In the genomic region with DNA sequence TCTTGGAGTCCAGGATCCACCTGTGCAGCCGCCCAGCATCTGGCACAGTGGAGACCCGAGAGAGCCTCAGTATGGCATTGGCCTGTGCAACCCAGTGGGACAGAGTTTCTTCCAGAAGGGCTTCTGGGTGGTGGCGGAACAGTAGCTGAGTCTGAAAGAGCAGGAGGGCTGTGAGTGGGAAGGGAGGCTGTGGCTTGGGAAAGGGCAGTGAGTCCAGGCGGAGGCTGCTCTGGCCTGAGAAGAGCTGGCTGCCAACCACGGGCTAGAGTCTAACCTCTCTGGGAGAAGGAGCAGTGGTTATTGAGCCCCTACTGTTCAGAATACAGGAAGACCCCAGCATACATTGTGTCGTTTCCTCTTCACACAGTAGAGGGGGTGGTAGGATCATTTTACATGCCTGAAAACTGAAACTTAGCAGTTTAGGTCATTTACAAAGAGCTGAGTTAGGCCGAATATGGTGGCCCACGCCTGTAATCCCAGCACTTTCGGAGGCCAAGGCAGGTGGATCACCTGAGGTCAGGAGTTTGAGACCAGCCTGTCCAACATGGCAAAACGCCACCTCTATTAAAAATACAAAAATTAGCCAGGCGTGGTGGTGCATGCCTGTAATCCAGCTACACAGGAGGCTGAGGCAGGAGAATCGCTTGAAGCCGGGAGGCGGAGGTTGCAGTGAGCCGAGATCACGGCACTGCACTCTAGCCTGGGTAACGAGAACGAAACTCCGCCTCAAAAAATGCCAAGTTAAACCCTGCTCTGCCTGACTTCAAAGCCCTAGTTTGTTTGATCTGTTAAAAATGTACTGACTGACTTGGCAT, we compare ENCODE assay signal across 8 cellular contexts. TPM values are rescaled to one million over a fixed set of nuclear protein-coding genes. Genes with fewer than 3 reads are reported as not detected.
DNase-seq lines count a peak whose midpoint lies in the region; ATAC-seq and TF ChIP-seq lines count a peak whose summit lies in the region.

No MANE protein-coding gene starts in this region.

- no peak for TF ChIP-seq CTCF in 22Rv1 (IDR thresholded peaks at IDR 0.05)

- no peak for DNase-seq in activated T-cell treated with anti-CD3 and anti-CD28 coated beads, Interleukin-2, amount 50 U/mL, for 4 hours
- DNase-seq in germinal center (ENCODE audit: low spot score) (peak; percentile 72), renal cortical epithelial cell (ENCODE audit: low read depth) (peak; percentile 36), NCI-H226 (no peak)

- peak overlapping the region; percentile 97 for H3K4me3 Mint-ChIP-seq in activated T-cell treated with anti-CD3 and anti-CD28 coated beads, Interleukin-2, amount 50 U/mL, for 4 hours

- H3K27ac ChIP-seq in 22Rv1, result peak overlapping the region; percentile 89

- H3K36me3 Mint-ChIP-seq in activated T-cell treated with anti-CD3 and anti-CD28 coated beads, Interleukin-2, amount 50 U/mL, for 4 hours (ENCODE audit: insufficient read depth), result peaks cover 41% of the 10 kb centered on the region

- peaks cover 4% of the 10 kb centered on the region for H3K27me3 Mint-ChIP-seq in activated T-cell treated with anti-CD3 and anti-CD28 coated beads, Interleukin-2, amount 50 U/mL, for 4 hours (ENCODE audit: low read depth)

- H3K9me3 Mint-ChIP-seq in activated T-cell treated with anti-CD3 and anti-CD28 coated beads, Interleukin-2, amount 50 U/mL, for 4 hours, result no peaks in the 10 kb centered on the region

- ATAC-seq in GM18517 (IDR thresholded peaks at IDR 0.05; ENCODE audit: unreplicated experiment) (peak; percentile 33), HG03469 (IDR thresholded peaks at IDR 0.05; ENCODE audit: unreplicated experiment) (peak; percentile 25), HG02623 (IDR thresholded peaks at IDR 0.05; ENCODE audit: unreplicated experiment) (no peak)
- ATAC-seq in activated T-cell treated with anti-CD3 and anti-CD28 coated beads, Interleukin-2, amount 50 U/mL, for 4 hours, result peak; percentile 12 to 14

- peaks cover 70% of the 10 kb centered on the region for H3K4me1 Mint-ChIP-seq in activated T-cell treated with anti-CD3 and anti-CD28 coated beads, Interleukin-2, amount 50 U/mL, for 4 hours (ENCODE audit: low read depth)

RNA-seq across cellular contexts. Expression of a gene that starts 3.2 kb away (rescaled TPM):
- total RNA-seq in activated T-cell treated with anti-CD3 and anti-CD28 coated beads, Interleukin-2, amount 50 U/mL, for 4 hours, result 100 to 1,000 TPM; 103 to 141 (median 140) TPM
- total RNA-seq in renal cortical epithelial cell, result 58.3 and 85.3 TPM in 2 replicates

RNA-seq across cellular contexts. Expression of a gene that starts 14.5 kb away (rescaled TPM):
- total RNA-seq in activated T-cell treated with anti-CD3 and anti-CD28 coated beads, Interleukin-2, amount 50 U/mL, for 4 hours, result 10 to 100 TPM; 26.8 to 37.8 (median 27.7) TPM
- total RNA-seq in renal cortical epithelial cell, result 2.1 and 9.4 TPM in 2 replicates

Comparison
In these comparisons a context has a peak if more than half of its experiments do, and no peak if none do; other contexts are left out.
1. DNase-seq: peak in germinal center (single experiment) and renal cortical epithelial cell (single experiment); none in activated T-cell treated with anti-CD3 and anti-CD28 coated beads, Interleukin-2, amount 50 U/mL, for 4 hours (single experiment) and NCI-H226 (single experiment).